Comparison of ENCODE assay signal across 10 cellular contexts in genomic region chr17:34561328-34561727, GRCh38. TPM values are rescaled to one million over a fixed set of nuclear protein-coding genes. Genes with fewer than 3 reads are reported as not detected.
"Had no signal": no experiment of that assay in that cellular context is flagged by ENCODE, and none has a peak within 500 bp of the region (broad histone marks: within the 10 kb centered on the region; RNA-seq: fewer than 3 reads in every experiment).

No MANE protein-coding gene starts in this region.

- DNase-seq: GM23248, GOT3, H9, HCEC 1CT, IMR-90, Kasumi-1, KG1 had no signal

- H3K4me3 ChIP-seq: GM23248, K562 had no signal

- H3K27ac ChIP-seq: GM23248 had no signal

- H2AFZ ChIP-seq: GM23248 had no signal

- FAIRE-seq: H54, K562 had no signal

- ATAC-seq: K562 had no signal

- H3K9ac ChIP-seq: GM23248 had no signal

RNA-seq across cellular contexts. Expression of gene TMEM132E, which starts 18.1 kb away (rescaled TPM):
- total RNA-seq: HT-29, IMR-90, K562 had no signal
- polyA plus RNA-seq: GM23248, IMR-90, K562 had no signal
